8 cellular contexts compared by ENCODE assay signal in the genomic region with DNA sequence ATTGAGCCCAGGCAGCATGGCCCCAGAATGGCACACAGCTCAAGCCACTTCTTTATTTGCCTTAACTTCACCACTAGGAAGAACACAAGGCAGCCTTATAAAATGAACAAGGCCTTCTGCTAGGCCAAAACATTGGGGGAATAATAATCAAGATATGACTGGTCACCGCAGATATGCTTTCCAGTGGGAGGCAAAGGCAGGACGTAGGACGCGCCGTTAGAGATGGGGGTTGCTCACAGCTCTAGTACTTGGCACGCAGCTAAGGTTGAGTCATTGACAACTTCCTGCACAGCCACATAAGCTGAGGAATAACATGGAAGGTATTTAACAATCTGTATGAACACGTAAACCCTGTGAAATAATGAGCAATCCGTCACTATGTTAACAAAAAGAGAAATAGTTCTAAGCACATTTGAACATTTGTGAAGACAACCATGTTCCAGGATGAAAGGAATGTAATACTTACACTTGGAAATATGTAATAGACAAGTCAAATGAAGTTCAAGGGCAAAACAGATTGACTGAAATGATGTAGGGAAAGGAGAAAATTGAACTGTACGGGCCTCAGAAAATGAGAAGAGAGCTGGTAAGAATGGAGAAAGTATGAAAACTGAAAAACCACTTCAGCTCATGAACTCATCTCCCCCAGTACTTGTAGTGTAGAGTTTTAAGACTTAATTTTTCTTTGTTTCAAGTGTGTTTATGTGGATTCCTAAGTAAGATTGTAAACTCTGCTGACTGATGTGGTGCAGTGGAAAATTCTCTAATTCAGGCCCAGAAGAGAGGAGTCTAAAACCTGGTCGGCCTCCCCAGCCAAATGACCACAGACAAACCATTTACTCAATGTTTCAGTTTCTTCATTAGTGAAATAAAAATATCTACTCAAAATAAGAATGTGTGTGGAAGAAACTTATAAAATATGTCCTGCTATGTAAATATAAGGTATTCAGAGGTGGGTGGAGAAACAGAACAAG. TPM values are rescaled to one million over a fixed set of nuclear protein-coding genes. Genes with fewer than 3 reads are reported as not detected.
DNase-seq lines count a peak whose midpoint lies in the region; ATAC-seq, FAIRE-seq and TF ChIP-seq lines count a peak whose summit lies in the region.

No MANE protein-coding gene starts in this region.

- H3K9me3 Mint-ChIP-seq in naive thymus-derived CD4-positive, alpha-beta T cell: no peaks in the 10 kb centered on the region

- no peak overlapping the region for H3K27ac Mint-ChIP-seq in naive thymus-derived CD4-positive, alpha-beta T cell

- H3K27me3 ChIP-seq in naive thymus-derived CD4-positive, alpha-beta T cell (ENCODE audit: control insufficient read depth in 2 of 2, insufficient read depth in 2 of 2, low read length in 2 of 2): no peaks in the 10 kb centered on the region

- H3K4me1 ChIP-seq in kidney (ENCODE audit: control insufficient read depth in 1 of 2, insufficient read depth in 1 of 2, low read depth in 1 of 2, low read length in 2 of 2): no peaks in the 10 kb centered on the region
- H3K4me1 ChIP-seq in naive thymus-derived CD4-positive, alpha-beta T cell (ENCODE audit: control insufficient read depth in 2 of 2, insufficient read depth in 2 of 2, low read length in 2 of 2): no peaks in the 10 kb centered on the region

- no peaks in the 10 kb centered on the region for H3K4me1 Mint-ChIP-seq in naive thymus-derived CD4-positive, alpha-beta T cell

- TF ChIP-seq CTCF in coronary artery (IDR thresholded peaks at IDR 0.05) (no peak), omental fat pad (IDR thresholded peaks at IDR 0.05) (no peak), kidney (IDR thresholded peaks at IDR 0.05; ENCODE audit: borderline replicate concordance, extremely low read depth, insufficient read depth) (no peak)

- H3K9ac ChIP-seq in kidney (ENCODE audit: low read length in 2 of 2): no peak overlapping the region

- no peaks in the 10 kb centered on the region for H3K9me3 ChIP-seq in kidney (ENCODE audit: control insufficient read depth in 1 of 2, low read length in 2 of 2)
- no peaks in the 10 kb centered on the region for H3K9me3 ChIP-seq in naive thymus-derived CD4-positive, alpha-beta T cell (ENCODE audit: control insufficient read depth in 2 of 3, low read length in 3 of 3)

- H3K4me3 ChIP-seq in coronary artery (no peak overlapping the region), kidney (ENCODE audit: low read length in 2 of 2) (no peak overlapping the region)
- no peak overlapping the region for H3K4me3 ChIP-seq in naive thymus-derived CD4-positive, alpha-beta T cell (ENCODE audit: low read length)

- POLR2A ChIA-PET in naive thymus-derived CD4-positive, alpha-beta T cell (lab: Charles Lee): interaction anchor here (0.6 kb wide), 1 partner anchor 162 kb away, joined by 3 read pairs; no protein-coding TSS in a partner anchor

- no peak overlapping the region for H3K4me3 Mint-ChIP-seq in naive thymus-derived CD4-positive, alpha-beta T cell

- CTCF ChIA-PET in naive thymus-derived CD4-positive, alpha-beta T cell (lab: Charles Lee): no interaction called here

- H3K27ac ChIP-seq in coronary artery: peak overlapping the region in 1 of 2 donors; percentile 46
- H3K27ac ChIP-seq in kidney (ENCODE audit: low read depth in 2 of 2, low read length in 2 of 2): no peak overlapping the region
- H3K27ac ChIP-seq in naive thymus-derived CD4-positive, alpha-beta T cell (ENCODE audit: low read depth, low read length): no peak overlapping the region

- peaks cover 0 to 7% (median 0%) of the 10 kb centered on the region in 5 donors for H3K27me3 Mint-ChIP-seq in naive thymus-derived CD4-positive, alpha-beta T cell

- no peak for FAIRE-seq in kidney (lab: Jason Lieb, UNC)

- intact Hi-C loops in kidney (cut with DNase I): no loop called here
- intact Hi-C loops in naive thymus-derived CD4-positive, alpha-beta T cell (cut with micrococcal nuclease): no loop called here

- peak; percentile 96 for ATAC-seq in omental fat pad (ENCODE audit: low FRiP score)
- ATAC-seq in GM19035 (IDR thresholded peaks at IDR 0.05; ENCODE audit: unreplicated experiment): no peak
- no peak for ATAC-seq in naive thymus-derived CD4-positive, alpha-beta T cell
- no peak for ATAC-seq in GM18511 (IDR thresholded peaks at IDR 0.05; ENCODE audit: unreplicated experiment)

- no peaks in the 10 kb centered on the region for H3K36me3 Mint-ChIP-seq in naive thymus-derived CD4-positive, alpha-beta T cell

- DNase-seq in GM03348 (ENCODE audit: low spot score): peak; percentile 72
- peak; percentile 97 for DNase-seq in NCI-H226
- DNase-seq in coronary artery (ENCODE audit: low spot score): peak; percentile 73
- DNase-seq in omental fat pad (ENCODE audit: low spot score): peak; percentile 24
- DNase-seq in kidney: no peak
- no peak for DNase-seq in naive thymus-derived CD4-positive, alpha-beta T cell

- H3K36me3 ChIP-seq in kidney (ENCODE audit: control insufficient read depth in 1 of 2, insufficient read depth in 2 of 2, low read length in 2 of 2): no peaks in the 10 kb centered on the region
- no peaks in the 10 kb centered on the region for H3K36me3 ChIP-seq in naive thymus-derived CD4-positive, alpha-beta T cell (ENCODE audit: control insufficient read depth in 2 of 3, insufficient read depth in 3 of 3, low read length in 3 of 3)

RNA-seq across cellular contexts. Expression of gene CCDC91, which starts 59.3 kb away (rescaled TPM):
- 10 to 100 TPM; 29.3 to 48.9 (median 32.5) TPM for total RNA-seq in omental fat pad
- 35.7 TPM for total RNA-seq in kidney
- 17.5 TPM for polyA plus RNA-seq in kidney (ENCODE audit: insufficient read depth, low read depth, low replicate concordance)
- 100 to 1,000 TPM in 1 of 5 experiments, 10 to 100 TPM in 4; 20.2 to 105 (median 70.4) TPM for total RNA-seq in naive thymus-derived CD4-positive, alpha-beta T cell
- 10 to 100 TPM; 78.0 to 83.1 TPM for polyA plus RNA-seq in naive thymus-derived CD4-positive, alpha-beta T cell

Comparison
In these comparisons a context has a peak if more than half of its experiments do, and no peak if none do; other contexts are left out.
1. DNase-seq: peak in GM03348 (single experiment), NCI-H226 (single experiment), coronary artery (single experiment) and omental fat pad (single experiment); none in kidney (single experiment) and naive thymus-derived CD4-positive, alpha-beta T cell (0 of 9).